ENCODE assay signal across 8 cellular contexts in genomic region chr17:75130632-75131277, GRCh38. TPM values are rescaled to one million over a fixed set of nuclear protein-coding genes. Genes with fewer than 3 reads are reported as not detected.
DNase-seq lines count a peak whose midpoint lies in the region; ATAC-seq and TF ChIP-seq lines count a peak whose summit lies in the region.

No MANE protein-coding gene starts in this region.

- DNase-seq in GM20000 (ENCODE audit: low spot score) (peak; percentile 76), NCI-H146 (lab: John Stamatoyannopoulos, UW) (peak; percentile 82), left lobe of liver (ENCODE audit: low spot score) (no peak), putamen (ENCODE audit: low spot score) (no peak)
- DNase-seq in stimulated activated CD4-positive, alpha-beta T cell treated with anti-CD3 and anti-CD28 coated beads, Interleukin-4, amount 100 ng/mL, for 24 hours = peak; percentile 48

- H3K4me3 ChIP-seq in WI38 (ENCODE audit: low read depth, low read length) = peak overlapping the region; percentile 75

- peak; percentile 55 for ATAC-seq in left lobe of liver

- TF ChIP-seq CTCF in C4-2B (conservative IDR thresholded peaks at IDR 0.05) (no peak), GM20000 (IDR thresholded peaks at IDR 0.05; ENCODE audit: extremely low read depth, missing control alignments) (peak; percentile 71), WI38 (IDR thresholded peaks at IDR 0.05; ENCODE audit: low read depth, low read length) (peak; percentile 49; the same call in 1 of the 2 replicates)

- H3K27ac ChIP-seq in C4-2B = peak overlapping the region; percentile 94
- peak overlapping the region; percentile 83 for H3K27ac ChIP-seq in cingulate gyrus (ENCODE audit: low read depth, low read length)

RNA-seq across cellular contexts. Expression of gene NT5C, which starts 0.8 kb away (rescaled TPM):
- 11.9 TPM for total RNA-seq in left lobe of liver

RNA-seq across cellular contexts. Expression of gene ARMC7, which starts 21.0 kb away (rescaled TPM):
- 5.6 TPM for total RNA-seq in left lobe of liver

RNA-seq across cellular contexts. Expression of gene JPT1, which starts 23.6 kb away (rescaled TPM):
- 14.8 TPM for total RNA-seq in left lobe of liver

RNA-seq across cellular contexts. Expression of gene SLC16A5, which starts 43.0 kb away (rescaled TPM):
- total RNA-seq in left lobe of liver = 1.2 TPM

RNA-seq across cellular contexts. Expression of gene SUMO2, which starts 52.0 kb away (rescaled TPM):
- 94.9 TPM for total RNA-seq in left lobe of liver

Comparison
In these comparisons a context has a peak if more than half of its experiments do, and no peak if none do; other contexts are left out.
1. DNase-seq: peak in GM20000 (single experiment), NCI-H146 (single experiment) and stimulated activated CD4-positive, alpha-beta T cell treated with anti-CD3 and anti-CD28 coated beads, Interleukin-4, amount 100 ng/mL, for 24 hours (single experiment); none in left lobe of liver (single experiment) and putamen (single experiment).